ENCODE assay signal across 1 cellular context in the genomic region with DNA sequence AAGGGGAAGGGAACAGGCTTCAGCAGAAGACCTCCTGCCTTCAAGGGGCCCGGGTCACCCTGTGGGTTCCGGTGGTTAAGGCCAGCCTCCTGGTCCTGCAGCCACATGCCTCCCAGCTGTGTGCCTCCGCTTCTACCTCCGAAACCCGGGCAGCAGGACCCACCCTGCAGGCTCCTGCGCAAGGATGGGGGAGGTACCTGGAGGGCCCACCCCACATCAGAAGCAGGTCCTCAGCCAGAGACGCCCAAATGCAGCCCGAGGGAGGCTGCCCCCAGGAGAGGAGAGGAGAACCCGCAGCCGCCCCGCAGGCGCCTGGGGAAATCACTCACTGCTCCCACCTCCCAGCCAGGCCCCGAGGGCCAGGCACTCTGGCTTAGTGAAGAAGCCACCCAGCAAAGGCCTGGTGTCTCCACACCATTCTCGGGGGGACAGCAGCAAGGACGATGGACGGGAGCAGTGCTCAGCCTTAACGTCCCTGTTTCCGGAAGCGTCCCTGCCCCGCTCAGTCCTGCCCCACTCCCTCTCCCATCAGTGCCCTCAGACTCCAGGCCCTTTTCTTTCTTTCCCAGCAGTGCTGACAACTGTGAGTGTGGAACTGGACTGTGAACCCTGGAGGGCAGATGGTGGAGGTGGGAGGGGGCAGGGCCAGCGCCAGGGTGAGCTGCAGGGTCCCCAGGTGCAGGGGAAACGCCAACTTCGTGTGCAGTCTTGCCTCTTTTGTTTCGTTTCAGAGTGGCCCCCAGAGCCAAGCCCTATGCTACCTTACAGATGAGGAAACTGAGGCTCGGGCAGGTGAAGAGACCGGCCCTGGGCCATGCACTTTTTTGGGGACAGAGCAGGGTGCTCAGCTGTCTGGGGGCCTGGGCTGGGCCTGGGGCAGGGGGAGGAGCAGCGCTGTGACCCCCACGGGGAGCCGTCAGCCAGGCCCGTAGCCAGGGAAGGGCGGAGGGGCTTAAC.
TF ChIP-seq lines count a peak whose summit lies in the region.

No MANE protein-coding gene starts in this region.

TF ChIP-seq in HepG2, 621 proteins besides CTCF, POLR2A, EP300 and RAD21 (continued from another document and continues in another):
- TF ChIP-seq, protein P1, sequence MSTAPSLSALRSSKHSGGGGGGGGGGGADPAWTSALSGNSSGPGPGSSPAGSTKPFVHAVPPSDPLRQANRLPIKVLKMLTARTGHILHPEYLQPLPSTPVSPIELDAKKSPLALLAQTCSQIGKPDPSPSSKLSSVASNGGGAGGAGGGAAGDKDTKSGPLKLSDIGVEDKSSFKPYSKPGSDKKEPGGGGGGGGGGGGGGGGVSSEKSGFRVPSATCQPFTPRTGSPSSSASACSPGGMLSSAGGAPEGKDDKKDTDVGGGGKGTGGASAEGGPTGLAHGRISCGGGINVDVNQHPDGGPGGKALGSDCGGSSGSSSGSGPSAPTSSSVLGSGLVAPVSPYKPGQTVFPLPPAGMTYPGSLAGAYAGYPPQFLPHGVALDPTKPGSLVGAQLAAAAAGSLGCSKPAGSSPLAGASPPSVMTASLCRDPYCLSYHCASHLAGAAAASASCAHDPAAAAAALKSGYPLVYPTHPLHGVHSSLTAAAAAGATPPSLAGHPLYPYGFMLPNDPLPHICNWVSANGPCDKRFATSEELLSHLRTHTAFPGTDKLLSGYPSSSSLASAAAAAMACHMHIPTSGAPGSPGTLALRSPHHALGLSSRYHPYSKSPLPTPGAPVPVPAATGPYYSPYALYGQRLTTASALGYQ (CRISPR knock-in tag; IDR thresholded peaks at IDR 0.05): no peak
- TF ChIP-seq ETV6 (CRISPR knock-in tag; conservative IDR thresholded peaks at IDR 0.05) (no peak), CAMTA2 (CRISPR knock-in tag; IDR thresholded peaks at IDR 0.05; ENCODE audit: borderline replicate concordance) (no peak), POLR2AphosphoS5 (IDR thresholded peaks at IDR 0.05; ENCODE audit: low read depth, low read length) (peak; percentile 67), SMAD9 (CRISPR knock-in tag; IDR thresholded peaks at IDR 0.05) (no peak), ZNF142 (CRISPR knock-in tag; IDR thresholded peaks at IDR 0.05) (no peak; the same call in 1 of the 2 replicates), MAZ (IDR thresholded peaks at IDR 0.05; ENCODE audit: borderline replicate concordance, low read depth, low read length) (no peak), MAZ (CRISPR knock-in tag; IDR thresholded peaks at IDR 0.05; ENCODE audit: low read depth) (peak; percentile 84; the same call in 1 of the 2 replicates), KDM5B (CRISPR knock-in tag; IDR thresholded peaks at IDR 0.05; ENCODE audit: borderline replicate concordance) (peak; percentile 23; the same call in 1 of the 2 replicates), ZNF562 (CRISPR knock-in tag; IDR thresholded peaks at IDR 0.05; ENCODE audit: borderline replicate concordance) (no peak), ZZZ3 (CRISPR knock-in tag; IDR thresholded peaks at IDR 0.05; ENCODE audit: borderline replicate concordance) (no peak), RFXAP (CRISPR knock-in tag; IDR thresholded peaks at IDR 0.05; ENCODE audit: borderline replicate concordance) (peak; percentile 51; the same call in 1 of the 2 replicates), NAIF1 (CRISPR knock-in tag; IDR thresholded peaks at IDR 0.05; ENCODE audit: borderline replicate concordance) (no peak), YEATS4 (CRISPR knock-in tag; IDR thresholded peaks at IDR 0.05; ENCODE audit: borderline replicate concordance) (no peak; the same call in 1 of the 2 replicates), RCOR2 (CRISPR knock-in tag; IDR thresholded peaks at IDR 0.05) (no peak), ZFP62 (CRISPR knock-in tag; IDR thresholded peaks at IDR 0.05) (no peak), ZNF766 (CRISPR knock-in tag; IDR thresholded peaks at IDR 0.05; ENCODE audit: borderline replicate concordance) (no peak), ZNF558 (CRISPR knock-in tag; IDR thresholded peaks at IDR 0.05; ENCODE audit: borderline replicate concordance) (no peak; the same call in 1 of the 2 replicates), ZNF644 (CRISPR knock-in tag; IDR thresholded peaks at IDR 0.05; ENCODE audit: low read depth) (0 out of 2 replicates have a peak, but pooled peaks have one; percentile 70), SIX4 (CRISPR knock-in tag; IDR thresholded peaks at IDR 0.05) (no peak), SRSF1 (optimal IDR thresholded peaks at IDR 0.05; ENCODE audit: low read depth, low read length) (peak; percentile 57), KDM5A (IDR thresholded peaks at IDR 0.05; ENCODE audit: borderline replicate concordance, low read length) (no peak), BRF2 (CRISPR knock-in tag; IDR thresholded peaks at IDR 0.05) (no peak), RBM22 (optimal IDR thresholded peaks at IDR 0.05; ENCODE audit: low read length) (no peak), PAX8 (CRISPR knock-in tag; IDR thresholded peaks at IDR 0.05; ENCODE audit: borderline replicate concordance) (no peak), ZNF572 (CRISPR knock-in tag; IDR thresholded peaks at IDR 0.05) (peak; percentile 87; the same call in 1 of the 2 replicates), TFDP2 (CRISPR knock-in tag; IDR thresholded peaks at IDR 0.05) (no peak), TBX2 (CRISPR knock-in tag; IDR thresholded peaks at IDR 0.05; ENCODE audit: borderline replicate concordance) (peak; percentile 59; the same call in 1 of the 2 replicates), TOE1 (CRISPR knock-in tag; IDR thresholded peaks at IDR 0.05) (no peak), CCDC6 (CRISPR knock-in tag; IDR thresholded peaks at IDR 0.05) (no peak), SRY (CRISPR knock-in tag; IDR thresholded peaks at IDR 0.05) (no peak), CHD4 (IDR thresholded peaks at IDR 0.05; ENCODE audit: borderline replicate concordance, low read length) (no peak), ZNF768 (CRISPR knock-in tag; IDR thresholded peaks at IDR 0.05) (peak; percentile 15; the same call in 1 of the 2 replicates)
- TF ChIP-seq, protein P2, sequence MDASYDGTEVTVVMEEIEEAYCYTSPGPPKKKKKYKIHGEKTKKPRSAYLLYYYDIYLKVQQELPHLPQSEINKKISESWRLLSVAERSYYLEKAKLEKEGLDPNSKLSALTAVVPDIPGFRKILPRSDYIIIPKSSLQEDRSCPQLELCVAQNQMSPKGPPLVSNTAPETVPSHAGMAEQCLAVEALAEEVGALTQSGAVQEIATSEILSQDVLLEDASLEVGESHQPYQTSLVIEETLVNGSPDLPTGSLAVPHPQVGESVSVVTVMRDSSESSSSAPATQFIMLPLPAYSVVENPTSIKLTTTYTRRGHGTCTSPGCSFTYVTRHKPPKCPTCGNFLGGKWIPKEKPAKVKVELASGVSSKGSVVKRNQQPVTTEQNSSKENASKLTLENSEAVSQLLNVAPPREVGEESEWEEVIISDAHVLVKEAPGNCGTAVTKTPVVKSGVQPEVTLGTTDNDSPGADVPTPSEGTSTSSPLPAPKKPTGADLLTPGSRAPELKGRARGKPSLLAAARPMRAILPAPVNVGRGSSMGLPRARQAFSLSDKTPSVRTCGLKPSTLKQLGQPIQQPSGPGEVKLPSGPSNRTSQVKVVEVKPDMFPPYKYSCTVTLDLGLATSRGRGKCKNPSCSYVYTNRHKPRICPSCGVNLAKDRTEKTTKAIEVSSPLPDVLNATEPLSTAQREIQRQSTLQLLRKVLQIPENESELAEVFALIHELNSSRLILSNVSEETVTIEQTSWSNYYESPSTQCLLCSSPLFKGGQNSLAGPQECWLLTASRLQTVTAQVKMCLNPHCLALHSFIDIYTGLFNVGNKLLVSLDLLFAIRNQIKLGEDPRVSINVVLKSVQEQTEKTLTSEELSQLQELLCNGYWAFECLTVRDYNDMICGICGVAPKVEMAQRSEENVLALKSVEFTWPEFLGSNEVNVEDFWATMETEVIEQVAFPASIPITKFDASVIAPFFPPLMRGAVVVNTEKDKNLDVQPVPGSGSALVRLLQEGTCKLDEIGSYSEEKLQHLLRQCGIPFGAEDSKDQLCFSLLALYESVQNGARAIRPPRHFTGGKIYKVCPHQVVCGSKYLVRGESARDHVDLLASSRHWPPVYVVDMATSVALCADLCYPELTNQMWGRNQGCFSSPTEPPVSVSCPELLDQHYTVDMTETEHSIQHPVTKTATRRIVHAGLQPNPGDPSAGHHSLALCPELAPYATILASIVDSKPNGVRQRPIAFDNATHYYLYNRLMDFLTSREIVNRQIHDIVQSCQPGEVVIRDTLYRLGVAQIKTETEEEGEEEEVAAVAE (CRISPR knock-in tag; IDR thresholded peaks at IDR 0.05; ENCODE audit: borderline replicate concordance): no peak
- TF ChIP-seq, protein P3, sequence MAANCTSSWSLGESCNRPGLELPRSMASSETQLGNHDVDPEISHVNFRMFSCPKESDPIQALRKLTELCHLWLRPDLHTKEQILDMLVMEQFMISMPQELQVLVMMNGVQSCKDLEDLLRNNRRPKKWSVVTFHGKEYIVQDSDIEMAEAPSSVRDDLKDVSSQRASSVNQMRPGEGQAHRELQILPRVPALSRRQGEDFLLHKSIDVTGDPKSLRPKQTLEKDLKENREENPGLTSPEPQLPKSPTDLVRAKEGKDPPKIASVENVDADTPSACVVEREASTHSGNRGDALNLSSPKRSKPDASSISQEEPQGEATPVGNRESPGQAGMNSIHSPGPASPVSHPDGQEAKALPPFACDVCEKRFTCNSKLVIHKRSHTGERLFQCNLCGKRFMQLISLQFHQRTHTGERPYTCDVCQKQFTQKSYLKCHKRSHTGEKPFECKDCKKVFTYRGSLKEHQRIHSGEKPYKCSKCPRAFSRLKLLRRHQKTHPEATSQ (CRISPR knock-in tag; IDR thresholded peaks at IDR 0.05; ENCODE audit: borderline replicate concordance): no peak
- TF ChIP-seq, protein P4, sequence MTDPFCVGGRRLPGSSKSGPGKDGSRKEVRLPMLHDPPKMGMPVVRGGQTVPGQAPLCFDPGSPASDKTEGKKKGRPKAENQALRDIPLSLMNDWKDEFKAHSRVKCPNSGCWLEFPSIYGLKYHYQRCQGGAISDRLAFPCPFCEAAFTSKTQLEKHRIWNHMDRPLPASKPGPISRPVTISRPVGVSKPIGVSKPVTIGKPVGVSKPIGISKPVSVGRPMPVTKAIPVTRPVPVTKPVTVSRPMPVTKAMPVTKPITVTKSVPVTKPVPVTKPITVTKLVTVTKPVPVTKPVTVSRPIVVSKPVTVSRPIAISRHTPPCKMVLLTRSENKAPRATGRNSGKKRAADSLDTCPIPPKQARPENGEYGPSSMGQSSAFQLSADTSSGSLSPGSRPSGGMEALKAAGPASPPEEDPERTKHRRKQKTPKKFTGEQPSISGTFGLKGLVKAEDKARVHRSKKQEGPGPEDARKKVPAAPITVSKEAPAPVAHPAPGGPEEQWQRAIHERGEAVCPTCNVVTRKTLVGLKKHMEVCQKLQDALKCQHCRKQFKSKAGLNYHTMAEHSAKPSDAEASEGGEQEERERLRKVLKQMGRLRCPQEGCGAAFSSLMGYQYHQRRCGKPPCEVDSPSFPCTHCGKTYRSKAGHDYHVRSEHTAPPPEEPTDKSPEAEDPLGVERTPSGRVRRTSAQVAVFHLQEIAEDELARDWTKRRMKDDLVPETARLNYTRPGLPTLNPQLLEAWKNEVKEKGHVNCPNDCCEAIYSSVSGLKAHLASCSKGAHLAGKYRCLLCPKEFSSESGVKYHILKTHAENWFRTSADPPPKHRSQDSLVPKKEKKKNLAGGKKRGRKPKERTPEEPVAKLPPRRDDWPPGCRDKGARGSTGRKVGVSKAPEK (CRISPR knock-in tag; IDR thresholded peaks at IDR 0.05; ENCODE audit: borderline replicate concordance): no peak
